ENCODE assay signal across 8 cellular contexts in the genomic region with DNA sequence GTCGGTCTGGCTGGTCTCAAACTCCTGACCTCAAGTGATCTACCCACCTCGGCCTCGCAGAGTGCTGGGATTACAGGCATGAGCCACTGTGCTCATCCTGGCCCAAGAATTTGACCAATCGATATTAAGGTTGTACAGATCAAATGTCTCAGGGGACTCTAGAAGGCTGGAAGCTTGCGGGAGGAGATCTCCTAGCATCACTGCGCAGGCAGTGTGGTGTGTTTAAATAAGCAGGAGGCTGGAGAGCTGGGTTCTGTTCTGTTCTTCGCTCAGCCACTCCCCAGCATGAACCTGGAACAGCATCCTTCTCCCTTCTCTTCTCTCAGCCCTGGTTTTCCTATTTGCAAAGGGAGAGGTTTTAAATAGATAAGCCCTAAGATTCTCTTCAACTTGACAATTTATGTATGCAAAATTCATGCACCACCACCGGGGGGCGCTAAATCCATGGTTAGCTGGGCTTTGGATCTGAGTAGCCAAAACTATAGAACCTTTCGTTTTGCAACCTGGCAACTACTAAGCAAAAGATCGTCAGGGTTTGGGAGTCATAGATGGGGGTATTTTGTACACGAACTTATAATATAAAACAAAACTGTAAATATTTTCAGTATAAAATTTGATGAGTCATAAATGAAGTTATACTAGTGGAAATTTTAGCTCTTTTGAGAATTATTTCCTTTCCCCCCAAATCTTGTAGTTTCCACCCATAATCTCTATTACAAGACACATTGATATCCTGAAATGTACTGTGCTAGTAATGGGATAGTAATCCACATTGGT.
A peak's percentile ranks its signal among the peaks of the same experiment; 100 is the strongest.
DNase-seq lines count a peak whose midpoint lies in the region; ATAC-seq, FAIRE-seq and TF ChIP-seq lines count a peak whose summit lies in the region.

No MANE protein-coding gene starts in this region.

- peaks cover 4% of the 10 kb centered on the region for H3K4me1 Mint-ChIP-seq in nephron progenitor cell
- peaks cover 3 to 13% of the 10 kb centered on the region in 2 donors for H3K4me1 Mint-ChIP-seq in stimulated activated naive B cell treated with anti-CD40 and anti-IgM and Interleukin-4, amounts not matched to agents 10 μg/mL and 1 μg/mL and 100 μg/mL, for 72 hours

- H3K4me3 ChIP-seq in GM06990 (replicated peaks; ENCODE audit: low read depth, low read length) (no peak overlapping the region), fibroblast of mammary gland (ENCODE audit: control insufficient read depth, low read depth, low read length) (no peak overlapping the region)

- ATAC-seq in stimulated activated naive B cell treated with anti-CD40 and anti-IgM and Interleukin-4, amounts not matched to agents 10 μg/mL and 1 μg/mL and 100 μg/mL, for 72 hours (replicated peaks) = peak; percentile 71 to 76
- ATAC-seq in GM18520 (IDR thresholded peaks at IDR 0.05; ENCODE audit: unreplicated experiment) = no peak

- DNase-seq in GM06990 (ENCODE audit: extremely low read depth, insufficient read length) (peak; percentile 26), RCC 7860 (ENCODE audit: low spot score) (peak; percentile 44), fibroblast of mammary gland (ENCODE audit: low read depth) (peak; percentile 76), nephron progenitor cell (peak; percentile 77)
- DNase-seq in activated T-cell treated with anti-CD3 and anti-CD28 coated beads, Interleukin-2, amount 50 U/mL, for 48 hours = peak; percentile 87 to 89
- peak; percentile 52 for DNase-seq in stimulated activated naive B cell treated with anti-CD40 and anti-IgM and Interleukin-4, amounts not matched to agents 10 μg/mL and 1 μg/mL and 100 μg/mL, for 72 hours

- TF ChIP-seq RAD21 in Ishikawa (IDR thresholded peaks at IDR 0.05; ENCODE audit: low read depth) = peak; percentile 82

- H3K27me3 ChIP-seq in GM06990 (replicated peaks; ENCODE audit: control insufficient read depth, insufficient read depth, low read length) = no peaks in the 10 kb centered on the region

- FAIRE-seq in RCC 7860 (lab: Jason Lieb, UNC) = no peak

- no peaks in the 10 kb centered on the region for H3K27me3 Mint-ChIP-seq in nephron progenitor cell (ENCODE audit: low read depth, poor library complexity)
- H3K27me3 Mint-ChIP-seq in stimulated activated naive B cell treated with anti-CD40 and anti-IgM and Interleukin-4, amounts not matched to agents 10 μg/mL and 1 μg/mL and 100 μg/mL, for 72 hours = no peaks in the 10 kb centered on the region

- no peak overlapping the region for H3K4me3 Mint-ChIP-seq in nephron progenitor cell
- no peak overlapping the region for H3K4me3 Mint-ChIP-seq in stimulated activated naive B cell treated with anti-CD40 and anti-IgM and Interleukin-4, amounts not matched to agents 10 μg/mL and 1 μg/mL and 100 μg/mL, for 72 hours

- TF ChIP-seq CTCF in GM06990 (IDR thresholded peaks at IDR 0.05; ENCODE audit: insufficient read depth, low read length, poor library complexity, severe bottlenecking) (peak; percentile 74), fibroblast of mammary gland (conservative IDR thresholded peaks at IDR 0.05; ENCODE audit: control insufficient read depth, insufficient read depth, low read depth, low read length) (peak; percentile 79), nephron progenitor cell (IDR thresholded peaks at IDR 0.05) (peak; percentile 68)

- no peak for TF ChIP-seq EP300 in Ishikawa (IDR thresholded peaks at IDR 0.05; ENCODE audit: borderline replicate concordance)

- H3K36me3 Mint-ChIP-seq in nephron progenitor cell (ENCODE audit: low read depth) = peaks cover 15% of the 10 kb centered on the region
- no peaks in the 10 kb centered on the region for H3K36me3 Mint-ChIP-seq in stimulated activated naive B cell treated with anti-CD40 and anti-IgM and Interleukin-4, amounts not matched to agents 10 μg/mL and 1 μg/mL and 100 μg/mL, for 72 hours

- no peak overlapping the region for H3K27ac Mint-ChIP-seq in nephron progenitor cell
- no peak overlapping the region for H3K27ac Mint-ChIP-seq in stimulated activated naive B cell treated with anti-CD40 and anti-IgM and Interleukin-4, amounts not matched to agents 10 μg/mL and 1 μg/mL and 100 μg/mL, for 72 hours

- no peaks in the 10 kb centered on the region for H3K36me3 ChIP-seq in GM06990 (ENCODE audit: control insufficient read depth, insufficient read depth, low read length)

- H3K9me3 Mint-ChIP-seq in nephron progenitor cell = no peaks in the 10 kb centered on the region
- no peaks in the 10 kb centered on the region for H3K9me3 Mint-ChIP-seq in stimulated activated naive B cell treated with anti-CD40 and anti-IgM and Interleukin-4, amounts not matched to agents 10 μg/mL and 1 μg/mL and 100 μg/mL, for 72 hours

TF ChIP-seq in Ishikawa, 13 proteins besides CTCF, POLR2A, EP300 and RAD21:
- TF ChIP-seq, protein P1, sequence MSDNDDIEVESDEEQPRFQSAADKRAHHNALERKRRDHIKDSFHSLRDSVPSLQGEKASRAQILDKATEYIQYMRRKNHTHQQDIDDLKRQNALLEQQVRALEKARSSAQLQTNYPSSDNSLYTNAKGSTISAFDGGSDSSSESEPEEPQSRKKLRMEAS (IDR thresholded peaks at IDR 0.05) = no peak
- no peak for TF ChIP-seq FOXM1 (IDR thresholded peaks at IDR 0.05; ENCODE audit: borderline replicate concordance, low read depth)
- TF ChIP-seq CREB1 (IDR thresholded peaks at IDR 0.05; ENCODE audit: low read depth) = no peak
- TF ChIP-seq, protein P2, sequence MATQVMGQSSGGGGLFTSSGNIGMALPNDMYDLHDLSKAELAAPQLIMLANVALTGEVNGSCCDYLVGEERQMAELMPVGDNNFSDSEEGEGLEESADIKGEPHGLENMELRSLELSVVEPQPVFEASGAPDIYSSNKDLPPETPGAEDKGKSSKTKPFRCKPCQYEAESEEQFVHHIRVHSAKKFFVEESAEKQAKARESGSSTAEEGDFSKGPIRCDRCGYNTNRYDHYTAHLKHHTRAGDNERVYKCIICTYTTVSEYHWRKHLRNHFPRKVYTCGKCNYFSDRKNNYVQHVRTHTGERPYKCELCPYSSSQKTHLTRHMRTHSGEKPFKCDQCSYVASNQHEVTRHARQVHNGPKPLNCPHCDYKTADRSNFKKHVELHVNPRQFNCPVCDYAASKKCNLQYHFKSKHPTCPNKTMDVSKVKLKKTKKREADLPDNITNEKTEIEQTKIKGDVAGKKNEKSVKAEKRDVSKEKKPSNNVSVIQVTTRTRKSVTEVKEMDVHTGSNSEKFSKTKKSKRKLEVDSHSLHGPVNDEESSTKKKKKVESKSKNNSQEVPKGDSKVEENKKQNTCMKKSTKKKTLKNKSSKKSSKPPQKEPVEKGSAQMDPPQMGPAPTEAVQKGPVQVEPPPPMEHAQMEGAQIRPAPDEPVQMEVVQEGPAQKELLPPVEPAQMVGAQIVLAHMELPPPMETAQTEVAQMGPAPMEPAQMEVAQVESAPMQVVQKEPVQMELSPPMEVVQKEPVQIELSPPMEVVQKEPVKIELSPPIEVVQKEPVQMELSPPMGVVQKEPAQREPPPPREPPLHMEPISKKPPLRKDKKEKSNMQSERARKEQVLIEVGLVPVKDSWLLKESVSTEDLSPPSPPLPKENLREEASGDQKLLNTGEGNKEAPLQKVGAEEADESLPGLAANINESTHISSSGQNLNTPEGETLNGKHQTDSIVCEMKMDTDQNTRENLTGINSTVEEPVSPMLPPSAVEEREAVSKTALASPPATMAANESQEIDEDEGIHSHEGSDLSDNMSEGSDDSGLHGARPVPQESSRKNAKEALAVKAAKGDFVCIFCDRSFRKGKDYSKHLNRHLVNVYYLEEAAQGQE (IDR thresholded peaks at IDR 0.05; ENCODE audit: low read depth) = no peak
- no peak for TF ChIP-seq TCF12 (IDR thresholded peaks at IDR 0.05; ENCODE audit: low read depth)
- no peak for TF ChIP-seq YY1 (IDR thresholded peaks at IDR 0.05; ENCODE audit: low read depth)
- TF ChIP-seq TAF1 (IDR thresholded peaks at IDR 0.05; ENCODE audit: low read depth) = no peak
- TF ChIP-seq TEAD4 (IDR thresholded peaks at IDR 0.05) = no peak
- TF ChIP-seq, protein P3, sequence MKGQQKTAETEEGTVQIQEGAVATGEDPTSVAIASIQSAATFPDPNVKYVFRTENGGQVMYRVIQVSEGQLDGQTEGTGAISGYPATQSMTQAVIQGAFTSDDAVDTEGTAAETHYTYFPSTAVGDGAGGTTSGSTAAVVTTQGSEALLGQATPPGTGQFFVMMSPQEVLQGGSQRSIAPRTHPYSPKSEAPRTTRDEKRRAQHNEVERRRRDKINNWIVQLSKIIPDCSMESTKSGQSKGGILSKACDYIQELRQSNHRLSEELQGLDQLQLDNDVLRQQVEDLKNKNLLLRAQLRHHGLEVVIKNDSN (IDR thresholded peaks at IDR 0.05) = no peak
- TF ChIP-seq CEBPB (IDR thresholded peaks at IDR 0.05) = no peak

Comparison
In these comparisons a context has a peak if more than half of its experiments do, and no peak if none do; other contexts are left out.
1. DNase-seq: peak in every context shown above with its lines; median percentile 88 in activated T-cell treated with anti-CD3 and anti-CD28 coated beads, Interleukin-2, amount 50 U/mL, for 48 hours; 77 in nephron progenitor cell; 76 in fibroblast of mammary gland; 52 in stimulated activated naive B cell treated with anti-CD40 and anti-IgM and Interleukin-4, amounts not matched to agents 10 μg/mL and 1 μg/mL and 100 μg/mL, for 72 hours; 44 in RCC 7860; 26 in GM06990.